In genomic region chr1:94236630-94237290, GRCh38 we compare ENCODE assay signal across 8 cellular contexts. TPM values are rescaled to one million over a fixed set of nuclear protein-coding genes. Genes with fewer than 3 reads are reported as not detected.
A peak's percentile ranks its signal among the peaks of the same experiment; 100 is the strongest.
DNase-seq lines count a peak whose midpoint lies in the region; ATAC-seq, FAIRE-seq and TF ChIP-seq lines count a peak whose summit lies in the region.

No MANE protein-coding gene starts in this region.

- peaks cover 48% of the 10 kb centered on the region for H3K4me1 Mint-ChIP-seq in Calu3 (ENCODE audit: low read depth, unreplicated experiment)

- peak overlapping the region; percentile 77 for H3K27ac Mint-ChIP-seq in Calu3 (ENCODE audit: unreplicated experiment)

- ATAC-seq in GM21528 (IDR thresholded peaks at IDR 0.05; ENCODE audit: low FRiP score, unreplicated experiment) (peak; percentile 34), GM21447 (IDR thresholded peaks at IDR 0.05; ENCODE audit: unreplicated experiment) (no peak)

- in situ Hi-C loops in astrocyte of the cerebellum (cut with HindIII; ENCODE audit: low sequenced_read_pairs) = loop anchor here (10.0 kb wide), 1 partner anchor 88 kb away; no protein-coding TSS in a partner anchor

- H3K27me3 ChIP-seq in iPS-18a (ENCODE audit: control insufficient read depth, insufficient read depth, low read length) (peaks cover 79% of the 10 kb centered on the region), small intestine (ENCODE audit: control insufficient read depth in 2 of 2, insufficient read depth in 2 of 2, low read length in 2 of 2) (peaks cover 2 to 6% of the 10 kb centered on the region in 2 donors)

- H3K9me3 ChIP-seq in iPS-18a (ENCODE audit: control insufficient read depth, low read depth, low read length) (no peaks in the 10 kb centered on the region), small intestine (ENCODE audit: control insufficient read depth, low read depth) (no peaks in the 10 kb centered on the region)

- DNase-seq in Calu3 = peak; percentile 56
- peak; percentile 69 for DNase-seq in M059J (ENCODE audit: low read depth)
- DNase-seq in astrocyte of the cerebellum (ENCODE audit: low read depth) = no peak
- DNase-seq in small intestine = peak; percentile 43
- DNase-seq in effector CD8-positive, alpha-beta T cell (lab: John Stamatoyannopoulos, UW) = no peak

- intact Hi-C loops in Calu3 (cut with micrococcal nuclease; ENCODE audit: unreplicated experiment) = loop anchor here (1.0 to 2.0 kb wide), 3 partner anchors 90 to 176 kb away; no protein-coding TSS in a partner anchor

- FAIRE-seq in small intestine (lab: Jason Lieb, UNC) = no peak

- H3K4me3 Mint-ChIP-seq in Calu3 (ENCODE audit: low read depth, unreplicated experiment) = peak overlapping the region; percentile 83

- H3K36me3 ChIP-seq in iPS-18a (ENCODE audit: control insufficient read depth, low read depth, low read length) (no peaks in the 10 kb centered on the region), small intestine (ENCODE audit: control insufficient read depth in 2 of 2, insufficient read depth in 2 of 2, low read length in 2 of 2) (no peaks in the 10 kb centered on the region)

- no peaks in the 10 kb centered on the region for H3K27me3 Mint-ChIP-seq in Calu3 (ENCODE audit: unreplicated experiment)

- no TSS peak for BruUV-seq in Calu3 (replicated peaks; lab: Mats Ljungman, UMichigan)

- TF ChIP-seq CTCF in Calu3 (IDR thresholded peaks at IDR 0.05; ENCODE audit: unreplicated experiment) (no peak), astrocyte of the cerebellum (IDR thresholded peaks at IDR 0.05; ENCODE audit: low read depth, low read length, missing control alignments) (no peak)

- no peaks in the 10 kb centered on the region for H3K9me3 Mint-ChIP-seq in Calu3 (ENCODE audit: low read depth, unreplicated experiment)

- H3K27ac ChIP-seq in iPS-18a (ENCODE audit: low read length) (no peak overlapping the region), small intestine (ENCODE audit: low read depth in 1 of 2, low read length in 1 of 2) (peak overlapping the region; percentile 48 to 82)

- H3K4me3 ChIP-seq in astrocyte of the cerebellum (ENCODE audit: low read depth, low read length) (peak overlapping the region; percentile 84), iPS-18a (ENCODE audit: low read length) (peak overlapping the region; percentile 63), small intestine (ENCODE audit: low read depth in 1 of 2, low read length in 2 of 2) (peak overlapping the region; percentile 48 to 64)

- 1 to 2% (median 1%) methylated on average over 39 of the region's 39 CpGs for WGBS in small intestine, 3 donors

- H3K9ac ChIP-seq in iPS-18a (ENCODE audit: low read length) = no peak overlapping the region

- CTCF ChIA-PET in Calu3 (lab: Charles Lee) = interaction anchor here (0.6 to 2.5 kb wide), 14 partner anchors 9 to 197 kb away, joined by 3 to 17 read pairs (median 4); no protein-coding TSS in a partner anchor

- peaks cover 26% of the 10 kb centered on the region for H3K36me3 Mint-ChIP-seq in Calu3 (ENCODE audit: insufficient read depth, unreplicated experiment)

- H3K4me1 ChIP-seq in iPS-18a (ENCODE audit: control insufficient read depth, low read depth, low read length) (peaks cover 7% of the 10 kb centered on the region), small intestine (ENCODE audit: control insufficient read depth in 2 of 2, insufficient read depth in 1 of 2, low read depth in 1 of 2, low read length in 1 of 2) (no peaks in the 10 kb centered on the region)

RNA-seq across cellular contexts. Expression of gene ARHGAP29, which starts 0.6 kb away (rescaled TPM):
- total RNA-seq in Calu3 (2022) = 57.9 and 62.6 TPM in 2 replicates
- total RNA-seq in M059J (2014; rRNA removed; shearing (Covaris generic)) = 37.2 and 55.9 TPM in 2 replicates
- 1 to 10 TPM in 2 of 3 donors, under 1 TPM in 1; 0.22 to 7.0 (median 1.4) TPM for polyA plus RNA-seq in small intestine

Comparison
In these comparisons a context has a peak if more than half of its experiments do, and no peak if none do; other contexts are left out.
1. DNase-seq: peak in Calu3 (single experiment), M059J (single experiment) and small intestine (single experiment); none in astrocyte of the cerebellum (single experiment) and effector CD8-positive, alpha-beta T cell (single experiment).
2. Peak in every context shown above with its lines, with median percentiles within 50 percentile points of each other: H3K4me3 ChIP-seq.